Comparison of ENCODE assay signal across 1 cellular context in genomic region chr14:26729851-26730250, GRCh38.
TF ChIP-seq lines count a peak whose summit lies in the region.

No MANE protein-coding gene starts in this region.

TF ChIP-seq in HepG2, 621 proteins besides CTCF, POLR2A, EP300 and RAD21 (continued from another document):
- TF ChIP-seq ZNF687 (CRISPR knock-in tag; IDR thresholded peaks at IDR 0.05) (no peak), BORCS8-MEF2B (CRISPR knock-in tag; IDR thresholded peaks at IDR 0.05) (no peak), ZNF530 (CRISPR knock-in tag; IDR thresholded peaks at IDR 0.05; ENCODE audit: low read depth) (no peak)
